Comparison of ENCODE assay signal across 16 cellular contexts in genomic region chr7:47816647-47817046, GRCh38.
DNase-seq lines count a peak whose midpoint lies in the region; ATAC-seq and TF ChIP-seq lines count a peak whose summit lies in the region.
"Had no signal": no experiment of that assay in that cellular context is flagged by ENCODE, and none has a peak within 500 bp of the region (broad histone marks: within the 10 kb centered on the region; RNA-seq: fewer than 3 reads in every experiment).

No MANE protein-coding gene starts in this region.

- H3K9me3 Mint-ChIP-seq in activated naive CD8-positive, alpha-beta T cell treated with anti-CD3 and anti-CD28 coated beads for 36 hours, result no peaks in the 10 kb centered on the region
- H3K9me3 Mint-ChIP-seq: activated naive CD4-positive, alpha-beta T cell treated with anti-CD3 and anti-CD28 coated beads, Interleukin-2, amount 50 U/mL, for 24 hours; central memory CD8-positive, alpha-beta T cell; H9; stimulated activated effector memory CD8-positive, alpha-beta T cell treated with anti-CD3 and anti-CD28 coated beads, Interleukin-12 subunit alpha, Interleukin-12 subunit beta, amount 100 ng/mL, for 72 hours; type B pancreatic cell had no signal

- ATAC-seq in Right ventricle myocardium inferior, result no peak
- ATAC-seq in RWPE2 (ENCODE audit: low read depth), result 0 out of 3 replicates have a peak, but pooled peaks have one; percentile 50
- ATAC-seq in gastroesophageal sphincter, result peak; percentile 63
- no peak for ATAC-seq in HG03378 (IDR thresholded peaks at IDR 0.05; ENCODE audit: unreplicated experiment)
- no peak for ATAC-seq in GM21786 (IDR thresholded peaks at IDR 0.05; ENCODE audit: unreplicated experiment)
- ATAC-seq: activated CD4-positive, CD25-positive, alpha-beta regulatory T cell treated with anti-CD3 and anti-CD28 coated beads, Interleukin-2, amount 50 U/mL, for 24 hours; stimulated activated effector memory CD8-positive, alpha-beta T cell treated with anti-CD3 and anti-CD28 coated beads, Interleukin-12 subunit alpha, Interleukin-12 subunit beta, amount 100 ng/mL, for 72 hours had no signal

- H3K4me3 ChIP-seq in right atrium auricular region, result no peak overlapping the region
- H3K4me3 ChIP-seq in RWPE2 (ENCODE audit: severe bottlenecking), result no peak overlapping the region
- H3K4me3 ChIP-seq in gastroesophageal sphincter, result no peak overlapping the region
- H3K4me3 ChIP-seq: smooth muscle cell had no signal

- no peak overlapping the region for H3K4me3 Mint-ChIP-seq in activated naive CD8-positive, alpha-beta T cell treated with anti-CD3 and anti-CD28 coated beads for 36 hours
- H3K4me3 Mint-ChIP-seq: activated naive CD4-positive, alpha-beta T cell treated with anti-CD3 and anti-CD28 coated beads, Interleukin-2, amount 50 U/mL, for 24 hours; central memory CD8-positive, alpha-beta T cell; H9; stimulated activated effector memory CD8-positive, alpha-beta T cell treated with anti-CD3 and anti-CD28 coated beads, Interleukin-12 subunit alpha, Interleukin-12 subunit beta, amount 100 ng/mL, for 72 hours; type B pancreatic cell had no signal

- no peaks in the 10 kb centered on the region for H3K36me3 Mint-ChIP-seq in activated naive CD8-positive, alpha-beta T cell treated with anti-CD3 and anti-CD28 coated beads for 36 hours
- H3K36me3 Mint-ChIP-seq: activated naive CD4-positive, alpha-beta T cell treated with anti-CD3 and anti-CD28 coated beads, Interleukin-2, amount 50 U/mL, for 24 hours; stimulated activated effector memory CD8-positive, alpha-beta T cell treated with anti-CD3 and anti-CD28 coated beads, Interleukin-12 subunit alpha, Interleukin-12 subunit beta, amount 100 ng/mL, for 72 hours; type B pancreatic cell had no signal

- TF ChIP-seq CTCF in right atrium auricular region (IDR thresholded peaks at IDR 0.05) (no peak), RWPE2 (IDR thresholded peaks at IDR 0.05; ENCODE audit: poor library complexity, severe bottlenecking) (no peak), gastroesophageal sphincter (IDR thresholded peaks at IDR 0.05) (no peak)

- no peak overlapping the region for H3K27ac Mint-ChIP-seq in activated naive CD8-positive, alpha-beta T cell treated with anti-CD3 and anti-CD28 coated beads for 36 hours
- H3K27ac Mint-ChIP-seq: activated naive CD4-positive, alpha-beta T cell treated with anti-CD3 and anti-CD28 coated beads, Interleukin-2, amount 50 U/mL, for 24 hours; H9; stimulated activated effector memory CD8-positive, alpha-beta T cell treated with anti-CD3 and anti-CD28 coated beads, Interleukin-12 subunit alpha, Interleukin-12 subunit beta, amount 100 ng/mL, for 72 hours; type B pancreatic cell had no signal

- H3K27ac ChIP-seq in right atrium auricular region, result no peak overlapping the region
- H3K27ac ChIP-seq in RWPE2 (ENCODE audit: poor library complexity, severe bottlenecking), result no peak overlapping the region
- H3K27ac ChIP-seq in gastroesophageal sphincter, result no peak overlapping the region

- H3K27me3 ChIP-seq in right atrium auricular region (no peaks in the 10 kb centered on the region), RWPE2 (ENCODE audit: insufficient read depth, poor library complexity, severe bottlenecking) (no peaks in the 10 kb centered on the region), gastroesophageal sphincter (no peaks in the 10 kb centered on the region)

- 53 to 62% methylated on average over 4 of the region's 4 CpGs for WGBS in gastroesophageal sphincter (ENCODE audit: low coverage in 1 of 2), 2 donors

- H3K4me1 Mint-ChIP-seq in activated naive CD8-positive, alpha-beta T cell treated with anti-CD3 and anti-CD28 coated beads for 36 hours, result no peaks in the 10 kb centered on the region
- H3K4me1 Mint-ChIP-seq: activated naive CD4-positive, alpha-beta T cell treated with anti-CD3 and anti-CD28 coated beads, Interleukin-2, amount 50 U/mL, for 24 hours; central memory CD8-positive, alpha-beta T cell; stimulated activated effector memory CD8-positive, alpha-beta T cell treated with anti-CD3 and anti-CD28 coated beads, Interleukin-12 subunit alpha, Interleukin-12 subunit beta, amount 100 ng/mL, for 72 hours had no signal

- TF ChIP-seq EP300 in gastroesophageal sphincter (IDR thresholded peaks at IDR 0.05), result no peak

- DNase-seq in right atrium auricular region (ENCODE audit: low spot score) (peak; percentile 85), Right ventricle myocardium inferior (ENCODE audit: missing footprints) (no peak), RWPE2 (ENCODE audit: low spot score) (no peak)
- DNase-seq in activated naive CD8-positive, alpha-beta T cell treated with anti-CD3 and anti-CD28 coated beads for 36 hours, result no peak
- DNase-seq in activated T-cell treated with anti-CD3 and anti-CD28 coated beads, Interleukin-2, amount 50 U/mL, for 48 hours, result no peak
- DNase-seq: H9, NCI-H2171 treated with DMSO at 0.1 percent for 48 hours had no signal

- intact Hi-C loops in Right ventricle myocardium inferior (cut with DNase I), result loop anchor here (10.0 kb wide), 1 partner anchor 242 kb away; no protein-coding TSS in a partner anchor

- H3K27me3 Mint-ChIP-seq in activated naive CD8-positive, alpha-beta T cell treated with anti-CD3 and anti-CD28 coated beads for 36 hours, result no peaks in the 10 kb centered on the region
- H3K27me3 Mint-ChIP-seq: activated naive CD4-positive, alpha-beta T cell treated with anti-CD3 and anti-CD28 coated beads, Interleukin-2, amount 50 U/mL, for 24 hours had no signal

- H3K4me1 ChIP-seq in right atrium auricular region, result peaks cover 0 to 19% of the 10 kb centered on the region in 2 donors
- no peaks in the 10 kb centered on the region for H3K4me1 ChIP-seq in RWPE2 (ENCODE audit: insufficient read depth, poor library complexity, severe bottlenecking)
- H3K4me1 ChIP-seq in gastroesophageal sphincter, result peaks cover 0 to 5% (median 0%) of the 10 kb centered on the region in 3 donors

- H3K36me3 ChIP-seq in right atrium auricular region, result no peaks in the 10 kb centered on the region
- no peaks in the 10 kb centered on the region for H3K36me3 ChIP-seq in RWPE2 (ENCODE audit: low read depth)
- H3K36me3 ChIP-seq in gastroesophageal sphincter, result no peaks in the 10 kb centered on the region

- H3K9me3 ChIP-seq in right atrium auricular region (no peaks in the 10 kb centered on the region), RWPE2 (ENCODE audit: severe bottlenecking) (no peaks in the 10 kb centered on the region), gastroesophageal sphincter (no peaks in the 10 kb centered on the region)

- TF ChIP-seq POLR2A in gastroesophageal sphincter (IDR thresholded peaks at IDR 0.05), result no peak

Comparison
In these comparisons a context has a peak if more than half of its experiments do, and no peak if none do; other contexts are left out.
1. ATAC-seq: peak in RWPE2 (single experiment) and gastroesophageal sphincter (single experiment); none in Right ventricle myocardium inferior (single experiment), HG03378 (single experiment) and GM21786 (single experiment).